In the genomic region with DNA sequence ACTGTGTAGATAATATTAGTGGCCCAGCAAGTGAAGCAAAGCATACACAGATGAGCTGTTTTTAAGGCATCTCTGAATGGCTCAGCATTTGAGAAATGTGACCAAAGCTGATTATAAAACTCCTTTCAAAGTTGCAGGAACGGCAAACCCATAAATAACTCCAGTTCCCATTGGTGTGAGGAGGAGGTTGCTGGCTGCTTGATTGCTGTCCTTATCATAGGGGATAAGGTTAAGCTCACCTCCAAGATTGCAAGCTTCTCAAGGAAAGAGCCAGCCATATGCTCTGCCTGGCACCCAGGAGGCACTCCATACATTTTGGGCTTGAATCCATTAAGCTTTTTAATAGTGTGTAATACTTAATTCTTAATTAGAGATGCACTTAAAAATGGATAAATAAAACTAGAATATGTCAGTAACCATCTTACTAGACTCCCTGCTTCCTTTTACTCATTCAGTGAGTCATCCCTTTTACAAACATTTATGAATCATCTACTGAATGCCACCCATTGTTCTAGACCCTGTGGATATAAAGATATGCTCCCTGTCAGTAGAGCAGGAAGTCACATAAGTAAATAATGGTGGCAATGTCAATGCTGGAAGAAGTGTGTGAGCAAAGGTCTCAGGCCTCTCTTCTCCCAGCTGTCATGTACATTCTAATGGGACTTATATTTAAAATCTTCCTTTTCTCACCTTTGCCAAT, we compare ENCODE assay signal across 1 cellular context.
A peak's percentile ranks its signal among the peaks of the same experiment; 100 is the strongest.
TF ChIP-seq lines count a peak whose summit lies in the region.

No MANE protein-coding gene starts in this region.

TF ChIP-seq in SK-N-SH, 30 proteins besides CTCF, POLR2A, EP300 and RAD21 (continued from another document):
- TF ChIP-seq, protein P1, sequence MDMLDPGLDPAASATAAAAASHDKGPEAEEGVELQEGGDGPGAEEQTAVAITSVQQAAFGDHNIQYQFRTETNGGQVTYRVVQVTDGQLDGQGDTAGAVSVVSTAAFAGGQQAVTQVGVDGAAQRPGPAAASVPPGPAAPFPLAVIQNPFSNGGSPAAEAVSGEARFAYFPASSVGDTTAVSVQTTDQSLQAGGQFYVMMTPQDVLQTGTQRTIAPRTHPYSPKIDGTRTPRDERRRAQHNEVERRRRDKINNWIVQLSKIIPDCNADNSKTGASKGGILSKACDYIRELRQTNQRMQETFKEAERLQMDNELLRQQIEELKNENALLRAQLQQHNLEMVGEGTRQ (IDR thresholded peaks at IDR 0.05; ENCODE audit: borderline replicate concordance, low read depth, low read length), result no peak
- peak; percentile 95 for TF ChIP-seq JUND (IDR thresholded peaks at IDR 0.05)
- TF ChIP-seq, protein P2, sequence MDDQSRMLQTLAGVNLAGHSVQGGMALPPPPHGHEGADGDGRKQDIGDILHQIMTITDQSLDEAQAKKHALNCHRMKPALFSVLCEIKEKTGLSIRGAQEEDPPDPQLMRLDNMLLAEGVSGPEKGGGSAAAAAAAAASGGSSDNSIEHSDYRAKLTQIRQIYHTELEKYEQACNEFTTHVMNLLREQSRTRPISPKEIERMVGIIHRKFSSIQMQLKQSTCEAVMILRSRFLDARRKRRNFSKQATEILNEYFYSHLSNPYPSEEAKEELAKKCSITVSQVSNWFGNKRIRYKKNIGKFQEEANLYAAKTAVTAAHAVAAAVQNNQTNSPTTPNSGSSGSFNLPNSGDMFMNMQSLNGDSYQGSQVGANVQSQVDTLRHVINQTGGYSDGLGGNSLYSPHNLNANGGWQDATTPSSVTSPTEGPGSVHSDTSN (IDR thresholded peaks at IDR 0.05), result peak; percentile 84
- TF ChIP-seq YY1 (IDR thresholded peaks at IDR 0.05; ENCODE audit: low read depth), result 0 out of 2 replicates have a peak, but pooled peaks have one; percentile 12
- TF ChIP-seq, protein P3, sequence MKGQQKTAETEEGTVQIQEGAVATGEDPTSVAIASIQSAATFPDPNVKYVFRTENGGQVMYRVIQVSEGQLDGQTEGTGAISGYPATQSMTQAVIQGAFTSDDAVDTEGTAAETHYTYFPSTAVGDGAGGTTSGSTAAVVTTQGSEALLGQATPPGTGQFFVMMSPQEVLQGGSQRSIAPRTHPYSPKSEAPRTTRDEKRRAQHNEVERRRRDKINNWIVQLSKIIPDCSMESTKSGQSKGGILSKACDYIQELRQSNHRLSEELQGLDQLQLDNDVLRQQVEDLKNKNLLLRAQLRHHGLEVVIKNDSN (IDR thresholded peaks at IDR 0.05; ENCODE audit: borderline replicate concordance, low read depth), result no peak
- peak; percentile 80 for TF ChIP-seq MEF2A (IDR thresholded peaks at IDR 0.05; ENCODE audit: borderline replicate concordance, low read depth)
- TF ChIP-seq, protein P4, sequence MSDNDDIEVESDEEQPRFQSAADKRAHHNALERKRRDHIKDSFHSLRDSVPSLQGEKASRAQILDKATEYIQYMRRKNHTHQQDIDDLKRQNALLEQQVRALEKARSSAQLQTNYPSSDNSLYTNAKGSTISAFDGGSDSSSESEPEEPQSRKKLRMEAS (IDR thresholded peaks at IDR 0.05; ENCODE audit: low read depth), result peak; percentile 49
- TF ChIP-seq EZH2phosphoT487 (IDR thresholded peaks at IDR 0.05; ENCODE audit: borderline replicate concordance, low read depth), result no peak
- TF ChIP-seq POLR2AphosphoS5 (IDR thresholded peaks at IDR 0.05; ENCODE audit: low read depth, low read length), result peak; percentile 69; the same call in 1 of the 2 replicates
- peak; percentile 82 for TF ChIP-seq TEAD4 (IDR thresholded peaks at IDR 0.05; ENCODE audit: borderline replicate concordance, insufficient read depth)
- TF ChIP-seq FOXM1 (IDR thresholded peaks at IDR 0.05; ENCODE audit: low read depth), result peak; percentile 71; the same call in 1 of the 2 replicates
